9 cellular contexts compared by ENCODE assay signal in genomic region chr7:119175916-119176627, GRCh38.
DNase-seq lines count a peak whose midpoint lies in the region; ATAC-seq and TF ChIP-seq lines count a peak whose summit lies in the region.
"Had no signal": no experiment of that assay in that cellular context is flagged by ENCODE, and none has a peak within 500 bp of the region (broad histone marks: within the 10 kb centered on the region; RNA-seq: fewer than 3 reads in every experiment).

No MANE protein-coding gene starts in this region.

- H3K4me3 ChIP-seq in GM12864 (ENCODE audit: low read depth, low read length), result no peak overlapping the region
- no peak overlapping the region for H3K4me3 ChIP-seq in fibroblast of mammary gland (ENCODE audit: control insufficient read depth, low read depth, low read length)
- no peak overlapping the region for H3K4me3 ChIP-seq in trophoblast cell (ENCODE audit: low read depth, low read length)

- no peaks in the 10 kb centered on the region for H3K27me3 ChIP-seq in trophoblast cell (ENCODE audit: insufficient read depth, low read length)

- ATAC-seq in HG02678 (IDR thresholded peaks at IDR 0.05; ENCODE audit: unreplicated experiment) (peak; percentile 69), SK-N-SH treated with all-trans-retinoic acid at 6 μM for 48 hours (peak; percentile 78)
- ATAC-seq: left colon had no signal

- H4K91ac ChIP-seq in trophoblast cell (ENCODE audit: low read depth, low read length), result no peak overlapping the region

- H2AK5ac ChIP-seq in trophoblast cell (ENCODE audit: low read length), result no peak overlapping the region

- no peak overlapping the region for H4K8ac ChIP-seq in trophoblast cell (ENCODE audit: low read depth, low read length)

- H3K36me3 ChIP-seq in trophoblast cell (ENCODE audit: control insufficient read depth in 1 of 2, insufficient read depth in 2 of 2, low read length in 2 of 2), result no peaks in the 10 kb centered on the region

- no peak overlapping the region for H4K12ac ChIP-seq in trophoblast cell (ENCODE audit: low read depth, low read length)

- H3K9me3 ChIP-seq in trophoblast cell (ENCODE audit: insufficient read depth, low read depth, low read length), result no peaks in the 10 kb centered on the region

- H3K14ac ChIP-seq in trophoblast cell (ENCODE audit: low read length), result no peak overlapping the region

- no peak overlapping the region for H3K4me2 ChIP-seq in trophoblast cell (ENCODE audit: low read length)

- no peak overlapping the region for H2BK12ac ChIP-seq in trophoblast cell (ENCODE audit: low read length)

- no peak overlapping the region for H3K4ac ChIP-seq in trophoblast cell (ENCODE audit: low read depth, low read length)

- no peak overlapping the region for H3K18ac ChIP-seq in trophoblast cell (ENCODE audit: low read length)

- H2BK5ac ChIP-seq in trophoblast cell (ENCODE audit: low read depth, low read length, poor library complexity), result no peak overlapping the region

- no CpG with 5 or more reads among the region's 6 CpGs for WGBS in trophoblast cell (ENCODE audit: extremely low coverage, insufficient coverage, insufficient read length)

- H3K27ac ChIP-seq in 22Rv1, result peak overlapping the region; percentile 47
- no peak overlapping the region for H3K27ac ChIP-seq in trophoblast cell (ENCODE audit: low read depth, low read length)

- DNase-seq in GM12864 (ENCODE audit: low read depth) (peak; percentile 44), NCI-H1436 (lab: John Stamatoyannopoulos, UW) (peak; percentile 53), fibroblast of mammary gland (ENCODE audit: low read depth) (peak; percentile 74), trophoblast cell (peak; percentile 14 to 75), mesenteric fat pad (ENCODE audit: low spot score) (no peak)

- no peaks in the 10 kb centered on the region for H3K79me2 ChIP-seq in trophoblast cell (ENCODE audit: control insufficient read depth, insufficient read depth, low read length, poor library complexity)

- TF ChIP-seq CTCF in 22Rv1 (IDR thresholded peaks at IDR 0.05) (peak; percentile 96), GM12864 (IDR thresholded peaks at IDR 0.05; ENCODE audit: low read depth, low read length, missing control alignments) (peak; percentile 80), fibroblast of mammary gland (conservative IDR thresholded peaks at IDR 0.05; ENCODE audit: control insufficient read depth, insufficient read depth, low read depth, low read length) (peak; percentile 75)

- no peaks in the 10 kb centered on the region for H3K79me1 ChIP-seq in trophoblast cell (ENCODE audit: low read length)

- no peak overlapping the region for H2AFZ ChIP-seq in trophoblast cell (ENCODE audit: insufficient read depth, low read length, poor library complexity)

- H2BK120ac ChIP-seq in trophoblast cell (ENCODE audit: insufficient read depth, low read length, poor library complexity), result no peak overlapping the region

- H3K9ac ChIP-seq in trophoblast cell (ENCODE audit: low read length), result no peak overlapping the region

- H3K23ac ChIP-seq in trophoblast cell (ENCODE audit: low read length), result no peak overlapping the region

- no peaks in the 10 kb centered on the region for H3K4me1 ChIP-seq in trophoblast cell (ENCODE audit: control insufficient read depth in 1 of 2, insufficient read depth in 2 of 2, low read length in 2 of 2)

TF ChIP-seq in SK-N-SH treated with all-trans-retinoic acid at 6 μM for 48 hours, 23 proteins besides CTCF, POLR2A, EP300 and RAD21:
- TF ChIP-seq TCF4 (CRISPR knock-in tag; IDR thresholded peaks at IDR 0.05; ENCODE audit: borderline replicate concordance), result no peak
- TF ChIP-seq ZNF565 (CRISPR knock-in tag; conservative IDR thresholded peaks at IDR 0.05; ENCODE audit: low read depth), result no peak
- TF ChIP-seq ZC3H10 (CRISPR knock-in tag; IDR thresholded peaks at IDR 0.05), result no peak
- no peak for TF ChIP-seq ZFP30 (CRISPR knock-in tag; IDR thresholded peaks at IDR 0.05)
- no peak for TF ChIP-seq OSR1 (CRISPR knock-in tag; IDR thresholded peaks at IDR 0.05)
- no peak for TF ChIP-seq ZNF70 (CRISPR knock-in tag; IDR thresholded peaks at IDR 0.05)
- TF ChIP-seq, protein P1, sequence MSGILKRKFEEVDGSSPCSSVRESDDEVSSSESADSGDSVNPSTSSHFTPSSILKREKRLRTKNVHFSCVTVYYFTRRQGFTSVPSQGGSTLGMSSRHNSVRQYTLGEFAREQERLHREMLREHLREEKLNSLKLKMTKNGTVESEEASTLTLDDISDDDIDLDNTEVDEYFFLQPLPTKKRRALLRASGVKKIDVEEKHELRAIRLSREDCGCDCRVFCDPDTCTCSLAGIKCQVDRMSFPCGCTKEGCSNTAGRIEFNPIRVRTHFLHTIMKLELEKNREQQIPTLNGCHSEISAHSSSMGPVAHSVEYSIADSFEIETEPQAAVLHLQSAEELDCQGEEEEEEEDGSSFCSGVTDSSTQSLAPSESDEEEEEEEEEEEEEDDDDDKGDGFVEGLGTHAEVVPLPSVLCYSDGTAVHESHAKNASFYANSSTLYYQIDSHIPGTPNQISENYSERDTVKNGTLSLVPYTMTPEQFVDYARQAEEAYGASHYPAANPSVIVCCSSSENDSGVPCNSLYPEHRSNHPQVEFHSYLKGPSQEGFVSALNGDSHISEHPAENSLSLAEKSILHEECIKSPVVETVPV (CRISPR knock-in tag; IDR thresholded peaks at IDR 0.05), result no peak
- no peak for TF ChIP-seq ISL1 (CRISPR knock-in tag; IDR thresholded peaks at IDR 0.05)
- no peak for TF ChIP-seq ZFP3 (CRISPR knock-in tag; IDR thresholded peaks at IDR 0.05)
- no peak for TF ChIP-seq GLIS3 (CRISPR knock-in tag; IDR thresholded peaks at IDR 0.05)
- TF ChIP-seq, protein P2, sequence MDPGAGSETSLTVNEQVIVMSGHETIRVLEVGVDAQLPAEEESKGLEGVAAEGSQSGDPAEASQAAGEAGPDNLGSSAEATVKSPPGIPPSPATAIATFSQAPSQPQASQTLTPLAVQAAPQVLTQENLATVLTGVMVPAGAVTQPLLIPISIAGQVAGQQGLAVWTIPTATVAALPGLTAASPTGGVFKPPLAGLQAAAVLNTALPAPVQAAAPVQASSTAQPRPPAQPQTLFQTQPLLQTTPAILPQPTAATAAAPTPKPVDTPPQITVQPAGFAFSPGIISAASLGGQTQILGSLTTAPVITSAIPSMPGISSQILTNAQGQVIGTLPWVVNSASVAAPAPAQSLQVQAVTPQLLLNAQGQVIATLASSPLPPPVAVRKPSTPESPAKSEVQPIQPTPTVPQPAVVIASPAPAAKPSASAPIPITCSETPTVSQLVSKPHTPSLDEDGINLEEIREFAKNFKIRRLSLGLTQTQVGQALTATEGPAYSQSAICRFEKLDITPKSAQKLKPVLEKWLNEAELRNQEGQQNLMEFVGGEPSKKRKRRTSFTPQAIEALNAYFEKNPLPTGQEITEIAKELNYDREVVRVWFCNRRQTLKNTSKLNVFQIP (CRISPR knock-in tag; IDR thresholded peaks at IDR 0.05; ENCODE audit: borderline replicate concordance, low read depth), result no peak
- no peak for TF ChIP-seq SNAI2 (CRISPR knock-in tag; IDR thresholded peaks at IDR 0.05)
- no peak for TF ChIP-seq ZNF8 (CRISPR knock-in tag; IDR thresholded peaks at IDR 0.05)
- TF ChIP-seq CSDC2 (CRISPR knock-in tag; IDR thresholded peaks at IDR 0.05), result no peak
- no peak for TF ChIP-seq TOX (CRISPR knock-in tag; IDR thresholded peaks at IDR 0.05; ENCODE audit: borderline replicate concordance)
TF ChIP-seq in SK-N-SH treated with all-trans-retinoic acid at 6 μM for 48 hours: peak in this region for 0.
